22 cellular contexts compared by ENCODE assay signal in the genomic region with DNA sequence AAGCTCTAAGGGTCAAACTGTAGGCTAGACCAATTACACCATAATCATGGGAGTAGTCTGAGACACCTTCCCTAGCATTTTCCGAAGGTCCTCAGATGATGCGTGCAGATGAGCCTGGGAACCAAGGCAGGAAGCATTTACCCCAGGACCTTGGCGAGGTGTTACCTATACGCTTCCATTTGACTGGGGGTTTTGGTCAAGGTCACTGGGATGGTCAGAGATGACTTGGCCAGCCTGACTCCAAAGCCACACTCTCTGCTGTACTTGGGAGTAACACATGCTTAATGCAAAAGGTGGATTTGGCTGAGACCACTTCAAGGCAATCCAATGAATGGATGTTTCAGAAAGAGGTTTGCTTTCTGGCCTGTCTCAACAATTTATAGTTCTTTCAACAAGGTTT.
"Had no signal": no experiment of that assay in that cellular context is flagged by ENCODE, and none has a peak within 500 bp of the region (broad histone marks: within the 10 kb centered on the region; RNA-seq: fewer than 3 reads in every experiment).

No MANE protein-coding gene starts in this region.

- H3K4me1 ChIP-seq: colonic mucosa, esophagus squamous epithelium, foreskin keratinocyte, gastroesophageal sphincter had no signal

- H3K27ac ChIP-seq: colonic mucosa, coronary artery, dorsolateral prefrontal cortex, epithelial cell of prostate, esophagus squamous epithelium, foreskin keratinocyte, gastrocnemius medialis, gastroesophageal sphincter had no signal

- H3K36me3 ChIP-seq: colonic mucosa, esophagus squamous epithelium, gastrocnemius medialis, gastroesophageal sphincter, heart left ventricle, heart right ventricle had no signal

- H3K27me3 ChIP-seq: colonic mucosa, gastrocnemius medialis, gastroesophageal sphincter, heart left ventricle, heart right ventricle had no signal

- H3K4me3 ChIP-seq: colonic mucosa, coronary artery, dorsolateral prefrontal cortex, esophagus squamous epithelium, gastrocnemius medialis, gastroesophageal sphincter, heart left ventricle, heart right ventricle had no signal

- DNase-seq: colonic mucosa; cortex of kidney; dermis blood vessel endothelial cell; dorsolateral prefrontal cortex; effector CD4-positive, alpha-beta T cell; effector CD8-positive, alpha-beta T cell; effector memory CD4-positive, alpha-beta T cell; effector memory CD8-positive, alpha-beta T cell; endodermal cell; erythroblast; esophagus squamous epithelium; foreskin fibroblast; foreskin keratinocyte; foreskin melanocyte; gastrocnemius medialis; glutamatergic neuron; head of caudate nucleus; heart left ventricle; heart right ventricle had no signal

- H3K9me3 ChIP-seq: colonic mucosa, esophagus squamous epithelium, gastrocnemius medialis, gastroesophageal sphincter had no signal
